ENCODE assay signal across 27 cellular contexts in the genomic region with DNA sequence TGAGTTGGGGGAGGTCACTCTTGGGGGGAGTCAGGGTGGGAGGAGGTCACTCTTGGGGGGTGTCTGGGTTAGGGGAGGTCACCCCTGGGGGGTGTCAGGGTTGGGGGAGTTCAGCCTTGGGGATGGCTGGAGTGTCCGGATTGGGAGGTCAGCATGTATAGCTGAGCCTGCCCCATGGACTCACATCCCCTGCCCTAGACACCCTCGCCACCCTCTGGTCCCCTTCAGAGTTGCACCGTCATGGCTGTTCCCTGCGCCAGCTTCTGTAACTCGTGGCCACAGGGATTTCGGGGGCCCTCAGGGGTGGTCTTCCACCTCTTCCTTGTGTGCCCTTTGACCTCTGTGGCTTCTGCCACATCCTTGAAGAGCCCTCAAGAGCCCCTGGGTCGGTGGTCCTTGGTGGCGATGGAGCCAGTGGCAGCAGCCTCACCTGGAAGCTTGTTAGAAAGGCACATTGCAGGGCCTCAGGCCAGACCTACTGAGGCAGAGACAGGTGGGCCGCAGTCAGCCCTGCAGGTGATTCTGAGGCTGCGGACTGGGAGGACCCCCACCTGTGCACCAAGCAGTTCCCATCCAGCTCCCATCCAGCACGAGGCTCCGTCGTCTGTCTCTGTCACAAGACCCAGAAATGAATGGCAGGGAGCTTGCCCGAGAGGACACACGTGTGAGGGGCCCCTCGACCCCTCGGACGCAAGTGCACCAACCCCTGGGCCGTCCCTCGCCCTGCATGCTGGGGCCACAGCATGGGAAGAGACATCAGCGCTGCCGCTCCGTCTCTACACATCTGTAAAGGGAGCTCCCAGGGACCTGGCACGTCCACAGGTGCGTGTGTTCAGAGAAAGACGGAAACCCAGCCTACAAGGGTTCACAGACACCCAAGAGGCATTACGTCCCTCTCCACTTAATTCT. TPM values are rescaled to one million over a fixed set of nuclear protein-coding genes. Genes with fewer than 3 reads are reported as not detected.
DNase-seq lines count a peak whose midpoint lies in the region; ATAC-seq and TF ChIP-seq lines count a peak whose summit lies in the region.
"Had no signal": no experiment of that assay in that cellular context is flagged by ENCODE, and none has a peak within 500 bp of the region (broad histone marks: within the 10 kb centered on the region; RNA-seq: fewer than 3 reads in every experiment).

No MANE protein-coding gene starts in this region.

- H3K36me3 Mint-ChIP-seq in HFFc6 (ENCODE audit: low read depth) = peaks cover 20% of the 10 kb centered on the region
- H3K36me3 Mint-ChIP-seq in naive thymus-derived CD8-positive, alpha-beta T cell = peaks cover 3 to 10% (median 7%) of the 10 kb centered on the region in 3 donors

- no peak overlapping the region for H2BK12ac ChIP-seq in neuronal stem cell (ENCODE audit: low read length)

- H3K9ac ChIP-seq in DND-41 (ENCODE audit: low read depth, low read length) (no peak overlapping the region), neuronal stem cell (ENCODE audit: low read depth, low read length, poor library complexity) (peak overlapping the region; percentile 21)

- peak overlapping the region; percentile 1 for H2BK5ac ChIP-seq in neuronal stem cell (ENCODE audit: low read length)

- in situ Hi-C loops in brain microvascular endothelial cell (cut with HindIII; ENCODE audit: low pct_ligation_motif_present, low sequenced_read_pairs) = no loop called here

- no peak for DNase-seq in DND-41
- no peak for DNase-seq in HFFc6
- DNase-seq in brain microvascular endothelial cell = no peak
- no peak for DNase-seq in neuronal stem cell (ENCODE audit: low spot score)
- DNase-seq in stimulated activated naive CD8-positive, alpha-beta T cell treated with anti-CD3 and anti-CD28 coated beads, Interleukin-15, amount 100 ng/mL, for 72 hours = no peak
- DNase-seq in naive thymus-derived CD8-positive, alpha-beta T cell = no peak
- DNase-seq: activated CD8-positive, alpha-beta T cell treated with anti-CD3 and anti-CD28 coated beads for 36 hours; activated effector memory CD4-positive, alpha-beta T cell treated with Interleukin-2 at 50 U/mL for 16 hours; CD4-positive, alpha-beta T cell; effector memory CD8-positive, alpha-beta T cell; hypothalamus; islet precursor cell; Karpas-422; MV-4-11; NCI-H2171; NCI-H510A treated with DMSO at 0.1 percent for 48 hours; nephron progenitor cell; NK-92 treated with Interleukin-12 subunit alpha and Interleukin-12 subunit beta, amount 100 ng/mL, for 24 hours; sigmoid colon; T-cell; thyroid gland had no signal

- no peak overlapping the region for H3K4me3 Mint-ChIP-seq in HFFc6
- H3K4me3 Mint-ChIP-seq in stimulated activated naive CD8-positive, alpha-beta T cell treated with anti-CD3 and anti-CD28 coated beads, Interleukin-15, amount 100 ng/mL, for 72 hours = no peak overlapping the region
- no peak overlapping the region for H3K4me3 Mint-ChIP-seq in naive thymus-derived CD8-positive, alpha-beta T cell
- H3K4me3 Mint-ChIP-seq: activated CD8-positive, alpha-beta T cell treated with anti-CD3 and anti-CD28 coated beads for 36 hours; CD4-positive, alpha-beta T cell; effector memory CD8-positive, alpha-beta T cell; nephron progenitor cell; stimulated activated naive CD8-positive, alpha-beta T cell treated with anti-CD3 and anti-CD28 coated beads, Interleukin-15, Interleukin-2, amounts not matched to agents 100 ng/mL and 50 ng/mL, for 24 hours; T-cell had no signal

- peak overlapping the region; percentile 55 for H3K23ac ChIP-seq in neuronal stem cell (ENCODE audit: low read depth, low read length, poor library complexity)

- no peaks in the 10 kb centered on the region for H3K27me3 Mint-ChIP-seq in HFFc6 (ENCODE audit: insufficient read depth)
- H3K27me3 Mint-ChIP-seq in stimulated activated naive CD8-positive, alpha-beta T cell treated with anti-CD3 and anti-CD28 coated beads, Interleukin-15, amount 100 ng/mL, for 72 hours = no peaks in the 10 kb centered on the region
- H3K27me3 Mint-ChIP-seq in naive thymus-derived CD8-positive, alpha-beta T cell = no peaks in the 10 kb centered on the region
- H3K27me3 Mint-ChIP-seq: activated CD8-positive, alpha-beta T cell treated with anti-CD3 and anti-CD28 coated beads for 36 hours; CD4-positive, alpha-beta T cell; effector memory CD8-positive, alpha-beta T cell; stimulated activated naive CD8-positive, alpha-beta T cell treated with anti-CD3 and anti-CD28 coated beads, Interleukin-15, Interleukin-2, amounts not matched to agents 100 ng/mL and 50 ng/mL, for 24 hours; T-cell had no signal

- H3K27me3 ChIP-seq in DND-41 (ENCODE audit: insufficient read depth, low read length, poor library complexity) = no peaks in the 10 kb centered on the region
- no peaks in the 10 kb centered on the region for H3K27me3 ChIP-seq in brain microvascular endothelial cell (replicated peaks)
- no peaks in the 10 kb centered on the region for H3K27me3 ChIP-seq in neuronal stem cell (ENCODE audit: control insufficient read depth in 3 of 3, insufficient read depth in 3 of 3, low read depth in 1 of 3, low read length in 3 of 3)
- H3K27me3 ChIP-seq: esophagus muscularis mucosa, sigmoid colon, thyroid gland had no signal

- peak overlapping the region; percentile 26 for H2BK15ac ChIP-seq in neuronal stem cell (ENCODE audit: low read length)

- H3K4ac ChIP-seq in neuronal stem cell (ENCODE audit: low read length) = no peak overlapping the region

- peaks cover 4% of the 10 kb centered on the region for H3K79me1 ChIP-seq in neuronal stem cell (ENCODE audit: low read depth, low read length)

- H3K4me3 ChIP-seq in DND-41 (ENCODE audit: low read depth in 1 of 2, low read length in 2 of 2) (no peak overlapping the region), brain microvascular endothelial cell (ENCODE audit: low read depth, low read length) (no peak overlapping the region), neuronal stem cell (ENCODE audit: low read length in 2 of 2) (no peak overlapping the region)
- H3K4me3 ChIP-seq: coronary artery, esophagus muscularis mucosa, sigmoid colon, thyroid gland had no signal

- H2BK120ac ChIP-seq in neuronal stem cell (ENCODE audit: low read depth, low read length) = no peak overlapping the region

- no peaks in the 10 kb centered on the region for H3K9me3 Mint-ChIP-seq in HFFc6
- H3K9me3 Mint-ChIP-seq in stimulated activated naive CD8-positive, alpha-beta T cell treated with anti-CD3 and anti-CD28 coated beads, Interleukin-15, amount 100 ng/mL, for 72 hours = no peaks in the 10 kb centered on the region
- no peaks in the 10 kb centered on the region for H3K9me3 Mint-ChIP-seq in naive thymus-derived CD8-positive, alpha-beta T cell
- H3K9me3 Mint-ChIP-seq: CD4-positive, alpha-beta T cell; effector memory CD8-positive, alpha-beta T cell; nephron progenitor cell; stimulated activated naive CD8-positive, alpha-beta T cell treated with anti-CD3 and anti-CD28 coated beads, Interleukin-15, Interleukin-2, amounts not matched to agents 100 ng/mL and 50 ng/mL, for 24 hours; T-cell had no signal

- no peak overlapping the region for H3K18ac ChIP-seq in neuronal stem cell (ENCODE audit: low read length)

- peak overlapping the region; percentile 30 for H4K91ac ChIP-seq in neuronal stem cell (ENCODE audit: low read depth, low read length, poor library complexity)

- no peaks in the 10 kb centered on the region for H3K4me1 Mint-ChIP-seq in HFFc6 (ENCODE audit: low read depth)
- H3K4me1 Mint-ChIP-seq in stimulated activated naive CD8-positive, alpha-beta T cell treated with anti-CD3 and anti-CD28 coated beads, Interleukin-15, amount 100 ng/mL, for 72 hours = no peaks in the 10 kb centered on the region
- peaks cover 0 to 2% (median 0%) of the 10 kb centered on the region in 4 donors for H3K4me1 Mint-ChIP-seq in naive thymus-derived CD8-positive, alpha-beta T cell
- H3K4me1 Mint-ChIP-seq: nephron progenitor cell had no signal

- H3K4me2 ChIP-seq in DND-41 (ENCODE audit: insufficient read depth, low read length) (no peak overlapping the region), neuronal stem cell (ENCODE audit: insufficient read depth, low read length, poor library complexity, severe bottlenecking) (no peak overlapping the region)

- ATAC-seq in DND-41 (ENCODE audit: insufficient read depth, low read depth) = no peak; the same call in 2 of the 3 replicates
- no peak for ATAC-seq in stimulated activated naive CD8-positive, alpha-beta T cell treated with anti-CD3 and anti-CD28 coated beads, Interleukin-15, amount 100 ng/mL, for 72 hours
- no peak for ATAC-seq in GM18861 (IDR thresholded peaks at IDR 0.05; ENCODE audit: unreplicated experiment)
- ATAC-seq in HG03460 (IDR thresholded peaks at IDR 0.05; ENCODE audit: unreplicated experiment) = no peak
- ATAC-seq in naive thymus-derived CD8-positive, alpha-beta T cell = no peak
- ATAC-seq: activated CD4-positive, CD25-positive, alpha-beta regulatory T cell treated with anti-CD3 and anti-CD28 coated beads, Interleukin-2, amount 50 U/mL, for 24 hours; activated CD8-positive, alpha-beta T cell treated with anti-CD3 and anti-CD28 coated beads for 36 hours; effector memory CD8-positive, alpha-beta T cell had no signal

- H3K79me2 ChIP-seq in DND-41 (ENCODE audit: insufficient read depth, low read length) = no peaks in the 10 kb centered on the region

- H3K27ac Mint-ChIP-seq in HFFc6 = no peak overlapping the region
- no peak overlapping the region for H3K27ac Mint-ChIP-seq in stimulated activated naive CD8-positive, alpha-beta T cell treated with anti-CD3 and anti-CD28 coated beads, Interleukin-15, amount 100 ng/mL, for 72 hours
- no peak overlapping the region for H3K27ac Mint-ChIP-seq in naive thymus-derived CD8-positive, alpha-beta T cell
- H3K27ac Mint-ChIP-seq: activated CD8-positive, alpha-beta T cell treated with anti-CD3 and anti-CD28 coated beads for 36 hours; CD4-positive, alpha-beta T cell; effector memory CD8-positive, alpha-beta T cell; nephron progenitor cell; stimulated activated naive CD8-positive, alpha-beta T cell treated with anti-CD3 and anti-CD28 coated beads, Interleukin-15, Interleukin-2, amounts not matched to agents 100 ng/mL and 50 ng/mL, for 24 hours; T-cell had no signal

- no CpG with 5 or more reads among the region's 27 CpGs for WGBS in neuronal stem cell (ENCODE audit: extremely low coverage in 2 of 2, insufficient read length in 2 of 2, insufficient replicate concordance in 1 of 2), 2 donors

- H2AK5ac ChIP-seq in neuronal stem cell (ENCODE audit: low read depth, low read length) = peak overlapping the region; percentile 70

- POLR2A ChIA-PET in naive thymus-derived CD8-positive, alpha-beta T cell (lab: Charles Lee) = interaction anchor here (0.7 to 2.1 kb wide), 3 partner anchors 45 to 89 kb away, joined by 3 to 6 read pairs (median 5); partner anchors contain the start of genes GET4 and SUN1

- no peak overlapping the region for H4K8ac ChIP-seq in neuronal stem cell (ENCODE audit: low read depth, low read length)

- TF ChIP-seq CTCF in DND-41 (IDR thresholded peaks at IDR 0.05; ENCODE audit: borderline replicate concordance, extremely low read depth, low read length, poor library complexity, severe bottlenecking) = peak; percentile 36
- TF ChIP-seq CTCF in HFFc6 (IDR thresholded peaks at IDR 0.05) = peak; percentile 16; the same call in 1 of the 2 replicates
- TF ChIP-seq CTCF in brain microvascular endothelial cell (IDR thresholded peaks at IDR 0.05; ENCODE audit: low read depth, low read length, missing control alignments) = peak; percentile 22

- no peaks in the 10 kb centered on the region for H3K4me1 ChIP-seq in DND-41 (ENCODE audit: insufficient read depth, low read length)
- H3K4me1 ChIP-seq in neuronal stem cell (ENCODE audit: control insufficient read depth in 2 of 2, insufficient read depth in 1 of 2, low read depth in 1 of 2, low read length in 2 of 2) = no peaks in the 10 kb centered on the region

- H3K27ac ChIP-seq in DND-41 (ENCODE audit: low read length) (no peak overlapping the region), brain microvascular endothelial cell (no peak overlapping the region), neuronal stem cell (replicated peaks; ENCODE audit: low read length) (no peak overlapping the region)
- H3K27ac ChIP-seq: thyroid gland had no signal

- H2AFZ ChIP-seq in DND-41 (ENCODE audit: low read depth, low read length) = no peak overlapping the region
- no peak overlapping the region for H2AFZ ChIP-seq in neuronal stem cell (ENCODE audit: low read length)

- no peak overlapping the region for H3K14ac ChIP-seq in neuronal stem cell (ENCODE audit: low read length)

- H3K9me3 ChIP-seq in DND-41 (ENCODE audit: insufficient read depth, low read length, severe bottlenecking) (no peaks in the 10 kb centered on the region), neuronal stem cell (replicated peaks in 1 of 2; ENCODE audit: control insufficient read depth in 2 of 2, insufficient read depth in 1 of 2, low read depth in 1 of 2, low read length in 2 of 2) (peaks cover 0 to 2% of the 10 kb centered on the region in 2 donors)
- H3K9me3 ChIP-seq: esophagus muscularis mucosa, sigmoid colon, thyroid gland had no signal

- peaks cover 9% of the 10 kb centered on the region; the same call in 1 of the 2 replicates for H4K20me1 ChIP-seq in DND-41 (ENCODE audit: insufficient read depth, low read length)

- peaks cover 40% of the 10 kb centered on the region for H3K36me3 ChIP-seq in DND-41 (ENCODE audit: insufficient read depth, low read length)
- peaks cover 21% of the 10 kb centered on the region for H3K36me3 ChIP-seq in brain microvascular endothelial cell (replicated peaks)
- H3K36me3 ChIP-seq in neuronal stem cell (replicated peaks in 1 of 2; ENCODE audit: control insufficient read depth in 2 of 2, insufficient read depth in 2 of 2, low read length in 2 of 2) = peaks cover 27 to 56% of the 10 kb centered on the region in 2 donors

RNA-seq across cellular contexts. Expression of gene SUN1, which starts 44.7 kb away (rescaled TPM):
- 10 to 100 TPM; 51.0 to 69.8 (median 61.2) TPM for total RNA-seq in HFFc6 (2021; fragmentation: NEBNext Ultra II Directional; extraction: Animal tissue kit (Norgen Biotek cat#: 25700))
- polyA plus RNA-seq in neuronal stem cell (2013, experiment 1 of 2) = 62.1 TPM
- 60.5 TPM for polyA plus RNA-seq in neuronal stem cell (2013, experiment 2 of 2)
- total RNA-seq in naive thymus-derived CD8-positive, alpha-beta T cell = 100 to 1,000 TPM; 194 to 198 TPM
- 10 to 100 TPM; 26.1 to 37.5 (median 27.9) TPM for polyA plus RNA-seq in naive thymus-derived CD8-positive, alpha-beta T cell
